Comparison of ENCODE assay signal across 1 cellular context in genomic region chr17:57913576-57914273, GRCh38.
TF ChIP-seq lines count a peak whose summit lies in the region.

No MANE protein-coding gene starts in this region.

TF ChIP-seq in GM23338, 12 proteins besides CTCF, POLR2A, EP300 and RAD21 (continued from another document):
- no peak for TF ChIP-seq ZNF462 (CRISPR knock-in tag; IDR thresholded peaks at IDR 0.05)
- TF ChIP-seq NANOG (IDR thresholded peaks at IDR 0.05; ENCODE audit: borderline replicate concordance) = no peak
- no peak for TF ChIP-seq ZNF331 (CRISPR knock-in tag; IDR thresholded peaks at IDR 0.05; ENCODE audit: low read depth)
- no peak for TF ChIP-seq CREB1 (CRISPR knock-in tag; IDR thresholded peaks at IDR 0.05; ENCODE audit: low read depth)
- TF ChIP-seq EZH2phosphoT487 (IDR thresholded peaks at IDR 0.05; ENCODE audit: unreplicated experiment) = no peak
- no peak for TF ChIP-seq ETS1 (IDR thresholded peaks at IDR 0.05)
- TF ChIP-seq POLR2AphosphoS5 (IDR thresholded peaks at IDR 0.05; ENCODE audit: low read depth) = no peak
TF ChIP-seq in GM23338: peak in this region for 0.
